ENCODE assay signal across 14 cellular contexts in the genomic region with DNA sequence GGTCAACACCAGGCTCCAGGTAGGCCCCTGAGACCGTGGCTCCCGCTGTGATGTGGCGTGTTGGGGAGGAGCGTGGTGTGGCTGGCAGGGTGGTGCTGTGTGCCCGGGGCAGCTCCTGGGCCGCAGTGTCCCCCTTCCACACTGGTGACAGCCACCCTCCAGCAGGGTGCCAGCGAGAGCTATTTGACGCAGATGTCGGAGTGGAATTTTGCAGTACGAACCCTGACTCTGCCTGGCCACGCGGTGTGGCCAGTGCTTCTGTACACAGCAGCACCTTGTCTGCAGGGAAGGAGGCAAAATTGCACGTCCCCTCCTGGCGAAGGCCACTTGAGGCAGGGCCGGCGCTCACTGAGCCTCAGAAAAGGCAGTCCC. TPM values are rescaled to one million over a fixed set of nuclear protein-coding genes. Genes with fewer than 3 reads are reported as not detected.
"Had no signal": no experiment of that assay in that cellular context is flagged by ENCODE, and none has a peak within 500 bp of the region (broad histone marks: within the 10 kb centered on the region; RNA-seq: fewer than 3 reads in every experiment).

No MANE protein-coding gene starts in this region.

- H3K9me3 Mint-ChIP-seq: activated naive CD4-positive, alpha-beta T cell treated with anti-CD3 and anti-CD28 coated beads for 36 hours; activated T-cell treated with anti-CD3 and anti-CD28 coated beads, Interleukin-2, amount 50 U/mL, for 4 hours; stimulated activated naive B cell treated with anti-CD40 and anti-IgM and Interleukin-4, amounts not matched to agents 10 μg/mL and 1 μg/mL and 100 μg/mL, for 72 hours had no signal

- DNase-seq: activated CD4-positive, alpha-beta T cell treated with anti-CD3 and anti-CD28 coated beads, Interleukin-2, amount 50 U/mL, for 4 hours; activated naive CD4-positive, alpha-beta T cell treated with anti-CD3 and anti-CD28 coated beads for 36 hours; activated T-cell treated with anti-CD3 and anti-CD28 coated beads, Interleukin-2, amount 50 U/mL, for 4 hours; effector memory CD4-positive, alpha-beta T cell; naive thymus-derived CD4-positive, alpha-beta T cell; retina; stimulated activated naive B cell treated with anti-CD40 and anti-IgM and Interleukin-4, amounts not matched to agents 10 μg/mL and 1 μg/mL and 100 μg/mL, for 72 hours; SW 1271; T-helper 2 cell had no signal

- H3K9me3 ChIP-seq: ascending aorta had no signal

- H3K36me3 Mint-ChIP-seq: naive thymus-derived CD4-positive, alpha-beta T cell; stimulated activated naive B cell treated with anti-CD40 and anti-IgM and Interleukin-4, amounts not matched to agents 10 μg/mL and 1 μg/mL and 100 μg/mL, for 72 hours had no signal

- ATAC-seq: activated T-cell treated with anti-CD3 and anti-CD28 coated beads, Interleukin-2, amount 50 U/mL, for 4 hours; left colon; naive thymus-derived CD4-positive, alpha-beta T cell; stimulated activated naive B cell treated with anti-CD40 and anti-IgM and Interleukin-4, amounts not matched to agents 10 μg/mL and 1 μg/mL and 100 μg/mL, for 72 hours had no signal

- H3K4me1 Mint-ChIP-seq: naive thymus-derived CD4-positive, alpha-beta T cell; stimulated activated naive B cell treated with anti-CD40 and anti-IgM and Interleukin-4, amounts not matched to agents 10 μg/mL and 1 μg/mL and 100 μg/mL, for 72 hours had no signal

- H3K27ac Mint-ChIP-seq: activated naive CD4-positive, alpha-beta T cell treated with anti-CD3 and anti-CD28 coated beads for 36 hours; naive thymus-derived CD4-positive, alpha-beta T cell; stimulated activated naive B cell treated with anti-CD40 and anti-IgM and Interleukin-4, amounts not matched to agents 10 μg/mL and 1 μg/mL and 100 μg/mL, for 72 hours had no signal

- H3K36me3 ChIP-seq: ascending aorta had no signal

- H3K27me3 ChIP-seq: ascending aorta, hepatocyte had no signal

- H3K4me3 Mint-ChIP-seq: activated naive CD4-positive, alpha-beta T cell treated with anti-CD3 and anti-CD28 coated beads for 36 hours; activated T-cell treated with anti-CD3 and anti-CD28 coated beads, Interleukin-2, amount 50 U/mL, for 4 hours; naive thymus-derived CD4-positive, alpha-beta T cell; stimulated activated naive B cell treated with anti-CD40 and anti-IgM and Interleukin-4, amounts not matched to agents 10 μg/mL and 1 μg/mL and 100 μg/mL, for 72 hours had no signal

- H3K4me3 ChIP-seq: ascending aorta, hepatocyte had no signal

- FAIRE-seq: endothelial cell of umbilical vein, TTC549 had no signal

- H3K27ac ChIP-seq: ascending aorta, hepatocyte had no signal

- H3K4me1 ChIP-seq: ascending aorta had no signal

RNA-seq across cellular contexts. Expression of a gene that starts 53.2 kb away (rescaled TPM):
- total RNA-seq: activated naive CD4-positive, alpha-beta T cell treated with anti-CD3 and anti-CD28 coated beads for 36 hours; activated T-cell treated with anti-CD3 and anti-CD28 coated beads, Interleukin-2, amount 50 U/mL, for 4 hours; endothelial cell of umbilical vein; naive thymus-derived CD4-positive, alpha-beta T cell had no signal
- polyA plus RNA-seq: endothelial cell of umbilical vein; naive thymus-derived CD4-positive, alpha-beta T cell had no signal
